26 cellular contexts compared by ENCODE assay signal in genomic region chr12:13559318-13559978, GRCh38.
DNase-seq lines count a peak whose midpoint lies in the region; ATAC-seq and TF ChIP-seq lines count a peak whose summit lies in the region.
"Had no signal": no experiment of that assay in that cellular context is flagged by ENCODE, and none has a peak within 500 bp of the region (broad histone marks: within the 10 kb centered on the region; RNA-seq: fewer than 3 reads in every experiment).

No MANE protein-coding gene starts in this region.

- H3K27me3 ChIP-seq in PC-3 (ENCODE audit: low read length): peaks cover 53% of the 10 kb centered on the region
- no peaks in the 10 kb centered on the region for H3K27me3 ChIP-seq in right lobe of liver
- H3K27me3 ChIP-seq: BLaER1, spleen had no signal

- H3K4me2 ChIP-seq in PC-3 (ENCODE audit: low read length): no peak overlapping the region
- H3K4me2 ChIP-seq: BLaER1 had no signal

- H3K36me3 ChIP-seq in PC-3 (ENCODE audit: low read depth, low read length) (no peaks in the 10 kb centered on the region), right lobe of liver (no peaks in the 10 kb centered on the region)
- H3K36me3 ChIP-seq: BLaER1, lower lobe of right lung, SJSA1, spleen had no signal

- intact Hi-C loops in PC-3 (cut with micrococcal nuclease) (no loop called here), right lobe of liver (cut with DNase I) (no loop called here)

- TF ChIP-seq POLR2A in right lobe of liver (IDR thresholded peaks at IDR 0.05): no peak

- CTCF ChIA-PET in PC-3 (lab: Charles Lee): no interaction called here

- H3K9ac ChIP-seq in PC-3 (ENCODE audit: low read length): no peak overlapping the region
- H3K9ac ChIP-seq: BLaER1, parathyroid adenoma had no signal

- DNase-seq in COR-L47 (lab: John Stamatoyannopoulos, UW) (peak; percentile 34), HT1080 (ENCODE audit: low read depth) (peak; percentile 64), PC-3 (peak; percentile 6), right lobe of liver (peak; percentile 59 to 77 (median 61)), SKM-1 treated with dmso at 0.1 percent for 144 hours (lab: John Stamatoyannopoulos, UW; ENCODE audit: unreplicated experiment) (no peak), DMS 273 (lab: John Stamatoyannopoulos, UW; ENCODE audit: unreplicated experiment) (no peak), foreskin fibroblast (no peak)
- DNase-seq: activated CD4-positive, alpha-beta T cell treated with anti-CD3 and anti-CD28 coated beads, Interleukin-2, amount 50 U/mL, for 4 hours; activated naive CD4-positive, alpha-beta T cell treated with anti-CD3 and anti-CD28 coated beads, Interleukin-2, amount 50 U/mL, for 16 hours; amniotic stem cell; Caco-2; effector memory CD4-positive, alpha-beta T cell; erythroblast; GOT3; kidney; lower lobe of right lung; NCI-H1048; NCI-H2029; NCI-H510A treated with DMSO at 0.1 percent for 48 hours; spleen; stimulated activated CD4-positive, alpha-beta T cell treated with anti-CD3 and anti-CD28 coated beads, Interleukin-2, amount 100 ng/mL, for 48 hours; T-helper 1 cell had no signal

- H3K27ac ChIP-seq in PC-3 (ENCODE audit: low read length): no peak overlapping the region
- no peak overlapping the region for H3K27ac ChIP-seq in right lobe of liver
- H3K27ac ChIP-seq: BLaER1, HL-60, lower lobe of right lung, parathyroid adenoma, SJSA1, spleen had no signal

- no peaks in the 10 kb centered on the region for H3K9me3 ChIP-seq in PC-3 (ENCODE audit: low read length)
- no peaks in the 10 kb centered on the region for H3K9me3 ChIP-seq in right lobe of liver
- H3K9me3 ChIP-seq: BLaER1, Caco-2, lower lobe of right lung, SJSA1 had no signal

- H3K79me2 ChIP-seq in PC-3 (ENCODE audit: low read length): no peaks in the 10 kb centered on the region
- H3K79me2 ChIP-seq: parathyroid adenoma had no signal

- H3K4me1 ChIP-seq in PC-3 (ENCODE audit: insufficient read depth, low read length) (no peaks in the 10 kb centered on the region), right lobe of liver (peaks cover 0 to 9% (median 0%) of the 10 kb centered on the region in 4 donors)
- H3K4me1 ChIP-seq: BLaER1, Caco-2, lower lobe of right lung, parathyroid adenoma, SJSA1, spleen had no signal

- H3F3A ChIP-seq in PC-3 (ENCODE audit: low read length, unreplicated experiment): no peaks in the 10 kb centered on the region

- 52% methylated on average over 8 of the region's 8 CpGs for WGBS in right lobe of liver (ENCODE audit: insufficient coverage, low coverage, low lambda C conversion rate, missing lambda C conversion rate)

- no peak overlapping the region for H3K4me3 ChIP-seq in PC-3 (ENCODE audit: low read length)
- no peak overlapping the region for H3K4me3 ChIP-seq in right lobe of liver
- H3K4me3 ChIP-seq in foreskin fibroblast (ENCODE audit: low read depth in 1 of 2, low read length in 2 of 2): no peak overlapping the region
- H3K4me3 ChIP-seq: BLaER1, lower lobe of right lung, SJSA1, spleen had no signal

- ATAC-seq in PC-3 (no peak), right lobe of liver (peak; percentile 67 to 92 (median 72))
- ATAC-seq: lower lobe of right lung had no signal

- TF ChIP-seq CTCF in PC-3 (conservative IDR thresholded peaks at IDR 0.05; ENCODE audit: low read depth, low read length): no peak
- no peak for TF ChIP-seq CTCF in right lobe of liver (IDR thresholded peaks at IDR 0.05)
- TF ChIP-seq CTCF in foreskin fibroblast (IDR thresholded peaks at IDR 0.05; ENCODE audit: low read depth, low read length): no peak

- H2AFZ ChIP-seq in PC-3 (ENCODE audit: low read length): no peak overlapping the region
- H2AFZ ChIP-seq: parathyroid adenoma had no signal

- no peaks in the 10 kb centered on the region for H3K9me2 ChIP-seq in PC-3 (replicated peaks; ENCODE audit: low read length)

- POLR2A ChIA-PET in PC-3 (lab: Charles Lee; ENCODE audit: unreplicated experiment): no interaction called here

- no TSS peak for BruUV-seq in PC-3 (replicated peaks; lab: Mats Ljungman, UMichigan)

- H4K20me1 ChIP-seq in PC-3 (ENCODE audit: low read length): no peaks in the 10 kb centered on the region
- H4K20me1 ChIP-seq: BLaER1 had no signal

Comparison
In these comparisons a context has a peak if more than half of its experiments do, and no peak if none do; other contexts are left out.
1. DNase-seq: peak in COR-L47 (single experiment), HT1080 (single experiment), PC-3 (single experiment) and right lobe of liver (3 of 3); none in SKM-1 treated with dmso at 0.1 percent for 144 hours (single experiment), DMS 273 (single experiment) and foreskin fibroblast (0 of 2).